22 cellular contexts compared by ENCODE assay signal in genomic region chr2:19677825-19678518, GRCh38.
DNase-seq lines count a peak whose midpoint lies in the region; ATAC-seq, FAIRE-seq and TF ChIP-seq lines count a peak whose summit lies in the region.
"Had no signal": no experiment of that assay in that cellular context is flagged by ENCODE, and none has a peak within 500 bp of the region (broad histone marks: within the 10 kb centered on the region; RNA-seq: fewer than 3 reads in every experiment).

No MANE protein-coding gene starts in this region.

- TF ChIP-seq CTCF in Panc1 (IDR thresholded peaks at IDR 0.05) (no peak), HepG2 (CRISPR knock-in tag; IDR thresholded peaks at IDR 0.05) (no peak)

- ATAC-seq in Panc1 (0 out of 2 replicates have a peak, but pooled peaks have one; percentile 44), Right ventricle myocardium superior (ENCODE audit: poor library complexity) (peak; percentile 92), HepG2 (0 out of 3 replicates have a peak, but pooled peaks have one; percentile 11), sciatic nerve (peak; percentile 19), T-helper 17 cell (no peak), HG02884 (IDR thresholded peaks at IDR 0.05; ENCODE audit: unreplicated experiment) (no peak)
- no peak for ATAC-seq in naive thymus-derived CD8-positive, alpha-beta T cell
- ATAC-seq: A549, K562, PC-3 had no signal

- H2AFZ ChIP-seq in HepG2 (ENCODE audit: low read length): no peak overlapping the region
- H2AFZ ChIP-seq: GM23248 had no signal

- in situ Hi-C loops in Panc1 (cut with HindIII; ENCODE audit: low pct_unique_long_range_greater_than_20kb, low sequenced_read_pairs): no loop called here
- in situ Hi-C loops in HepG2 (cut with HindIII; ENCODE audit: extremely low pct_ligation_motif_present, low pct_unique_long_range_greater_than_20kb): no loop called here

- H4K20me1 ChIP-seq in HepG2 (ENCODE audit: insufficient read depth, low read length): no peaks in the 10 kb centered on the region

- H3K4me3 ChIP-seq in Panc1 (ENCODE audit: low read depth in 2 of 2, low read length in 2 of 2): no peak overlapping the region
- H3K4me3 ChIP-seq in HepG2 (replicated peaks in 1 of 3; ENCODE audit: insufficient read depth in 1 of 3, low read depth in 2 of 3, low read length in 3 of 3): no peak overlapping the region
- H3K4me3 ChIP-seq: A549, GM23248, K562 had no signal

- no peak overlapping the region for H3K4me2 ChIP-seq in HepG2 (ENCODE audit: low read depth, low read length)
- H3K4me2 ChIP-seq: A549 had no signal

- H3K4me3 Mint-ChIP-seq in T-helper 17 cell: no peak overlapping the region
- no peak overlapping the region for H3K4me3 Mint-ChIP-seq in naive thymus-derived CD8-positive, alpha-beta T cell

- TF ChIP-seq RAD21 in HepG2 (CRISPR knock-in tag; IDR thresholded peaks at IDR 0.05): no peak

- peaks cover 33% of the 10 kb centered on the region for H3K27me3 Mint-ChIP-seq in T-helper 17 cell
- peaks cover 3 to 27% (median 25%) of the 10 kb centered on the region in 5 donors for H3K27me3 Mint-ChIP-seq in naive thymus-derived CD8-positive, alpha-beta T cell

- no peak for DNase-seq in Panc1 (ENCODE audit: low read depth, low spot score)
- DNase-seq in Right ventricle myocardium superior: peak; percentile 89
- no peak for DNase-seq in HepG2 (ENCODE audit: low spot score)
- DNase-seq in sciatic nerve (ENCODE audit: low spot score): no peak
- DNase-seq in T-helper 17 cell: no peak
- DNase-seq in naive thymus-derived CD8-positive, alpha-beta T cell: no peak
- DNase-seq in activated CD4-positive, alpha-beta T cell treated with anti-CD3 and anti-CD28 coated beads, Interleukin-2, amount 50 U/mL, for 1 hour: no peak
- DNase-seq: DMS153, GM23248, HCEC 1CT, MV-4-11, NCI-H1417 treated with DMSO at 0.1 percent for 48 hours, NCI-H2029 treated with DMSO at 0.1 percent for 48 hours, NCI-H510A, NCI-H82, PC-3 had no signal

- no peaks in the 10 kb centered on the region for H3K27me3 ChIP-seq in Panc1 (ENCODE audit: control insufficient read depth, insufficient read depth, low read length)
- H3K27me3 ChIP-seq in HepG2 (ENCODE audit: control insufficient read depth in 1 of 2, insufficient read depth in 2 of 2, low read length in 2 of 2): peaks cover 0 to 3% of the 10 kb centered on the region in 2 experiments; a peak in 1 of 5 replicates

- TF ChIP-seq POLR2A in HepG2 (IDR thresholded peaks at IDR 0.05; ENCODE audit: insufficient read depth in 1 of 2, low read depth in 2 of 2, low read length in 2 of 2): no peak

- H3K9me3 ChIP-seq in Panc1 (ENCODE audit: control insufficient read depth, insufficient read depth, low read depth, low read length) (no peaks in the 10 kb centered on the region), HepG2 (ENCODE audit: low read length) (no peaks in the 10 kb centered on the region), T-helper 17 cell (ENCODE audit: control insufficient read depth, low read length, poor library complexity, severe bottlenecking) (no peaks in the 10 kb centered on the region)
- H3K9me3 ChIP-seq: A549 had no signal

- H3K9ac ChIP-seq in HepG2 (ENCODE audit: insufficient read depth, low read depth, low read length): no peak overlapping the region
- H3K9ac ChIP-seq: GM23248 had no signal

- no peaks in the 10 kb centered on the region for H3K9me3 Mint-ChIP-seq in naive thymus-derived CD8-positive, alpha-beta T cell

- CTCF ChIA-PET in Panc1 (lab: Charles Lee): no interaction called here
- CTCF ChIA-PET in HepG2 (lab: Yijun Ruan, JAX; ENCODE audit: low intra/inter-chr PET ratio, low total read pairs): no interaction called here

- POLR2A ChIA-PET in Panc1 (lab: Charles Lee): no interaction called here
- POLR2A ChIA-PET in HepG2 (lab: Yijun Ruan, JAX): no interaction called here
- POLR2A ChIA-PET in naive thymus-derived CD8-positive, alpha-beta T cell (lab: Charles Lee): interaction anchor here (0.5 kb wide), 1 partner anchor 659 kb away, joined by 3 read pairs; no protein-coding TSS in a partner anchor

- intact Hi-C loops in Panc1 (cut with micrococcal nuclease; ENCODE audit: unreplicated experiment) (no loop called here), Right ventricle myocardium superior (cut with DNase I) (no loop called here), HepG2 (cut with micrococcal nuclease; ENCODE audit: unreplicated experiment) (no loop called here), sciatic nerve (cut with DNase I) (no loop called here)

- no peaks in the 10 kb centered on the region for H3K4me1 Mint-ChIP-seq in T-helper 17 cell
- H3K4me1 Mint-ChIP-seq in naive thymus-derived CD8-positive, alpha-beta T cell: peaks cover 0 to 2% (median 0%) of the 10 kb centered on the region in 4 donors

- H3K36me3 ChIP-seq in Panc1 (ENCODE audit: control insufficient read depth, insufficient read depth, low read length) (no peaks in the 10 kb centered on the region), HepG2 (replicated peaks in 1 of 2; ENCODE audit: control insufficient read depth in 1 of 2, insufficient read depth in 2 of 2, low read length in 2 of 2) (no peaks in the 10 kb centered on the region)

- BruUV-seq in Panc1 (replicated peaks; lab: Mats Ljungman, UMichigan): no TSS peak
- BruUV-seq in HepG2 (replicated peaks; lab: Mats Ljungman, UMichigan): no TSS peak

- FAIRE-seq in HepG2 (lab: Jason Lieb, UNC): no peak
- FAIRE-seq: A549, GM12892, K562 had no signal

- H3K4me1 ChIP-seq in Panc1 (ENCODE audit: control insufficient read depth, insufficient read depth, low read length) (peaks cover 6% of the 10 kb centered on the region; the same call in 1 of the 2 replicates), HepG2 (ENCODE audit: insufficient read depth, low read length) (peaks cover 7% of the 10 kb centered on the region; the same call in 1 of the 2 replicates)

- H3K27ac Mint-ChIP-seq in T-helper 17 cell: no peak overlapping the region
- H3K27ac Mint-ChIP-seq in naive thymus-derived CD8-positive, alpha-beta T cell: no peak overlapping the region

- no peak for TF ChIP-seq EP300 in HepG2 (IDR thresholded peaks at IDR 0.05; ENCODE audit: low read depth in 2 of 2, low read length in 2 of 2)
- TF ChIP-seq EP300 in HepG2 (CRISPR knock-in tag; IDR thresholded peaks at IDR 0.05; ENCODE audit: borderline replicate concordance): no peak

- no peak overlapping the region for H3K27ac ChIP-seq in Panc1 (ENCODE audit: low read length)
- H3K27ac ChIP-seq in HepG2 (ENCODE audit: extremely low read length, insufficient read depth, low read length): no peak overlapping the region
- H3K27ac ChIP-seq: C4-2B, GM23248, HL-60 had no signal

- 37% methylated on average over 14 of the region's 17 CpGs for WGBS in HepG2 (ENCODE audit: low lambda C conversion rate)

- H3K36me3 Mint-ChIP-seq in T-helper 17 cell (ENCODE audit: low read depth): no peaks in the 10 kb centered on the region
- no peaks in the 10 kb centered on the region for H3K36me3 Mint-ChIP-seq in naive thymus-derived CD8-positive, alpha-beta T cell

- no peaks in the 10 kb centered on the region for H3K79me2 ChIP-seq in HepG2 (ENCODE audit: insufficient read depth, low read length)

TF ChIP-seq in HepG2, 621 proteins besides CTCF, POLR2A, EP300 and RAD21 (continues in another document):
- TF ChIP-seq SNAPC4 (CRISPR knock-in tag; IDR thresholded peaks at IDR 0.05) (no peak), HBP1 (CRISPR knock-in tag; IDR thresholded peaks at IDR 0.05; ENCODE audit: low read depth) (no peak)

Comparison
In these comparisons a context has a peak if more than half of its experiments do, and no peak if none do; other contexts are left out.
1. ATAC-seq: peak in Panc1 (single experiment), Right ventricle myocardium superior (single experiment), HepG2 (single experiment) and sciatic nerve (single experiment); none in T-helper 17 cell (single experiment), naive thymus-derived CD8-positive, alpha-beta T cell (0 of 2) and HG02884 (single experiment).